ENCODE assay signal across 8 cellular contexts in genomic region chr5:139197710-139198669, GRCh38. TPM values are rescaled to one million over a fixed set of nuclear protein-coding genes. Genes with fewer than 3 reads are reported as not detected.
A peak's percentile ranks its signal among the peaks of the same experiment; 100 is the strongest.
DNase-seq lines count a peak whose midpoint lies in the region; ATAC-seq and TF ChIP-seq lines count a peak whose summit lies in the region.

TSS of gene SIL1 (minus strand) at chr5:139198368. CDS start at chr5:139127843, 70,525 bp downstream.

- H3K9me3 ChIP-seq in prostate gland = no peaks in the 10 kb centered on the region

- peak within 1 kb of the TSS; percentile 56 to 64 for H3K4me3 ChIP-seq in prostate gland

- 1% methylated on average over 51 of the region's 61 CpGs for WGBS in prostate gland

- no peaks in the 10 kb centered on the region for H3K36me3 ChIP-seq in prostate gland

- ATAC-seq in GM18502 (IDR thresholded peaks at IDR 0.05; ENCODE audit: poor library complexity, unreplicated experiment) (peak; percentile 96), HG02943 (IDR thresholded peaks at IDR 0.05; ENCODE audit: low read depth, unreplicated experiment) (peak; percentile 89), left ventricle myocardium superior (peak; percentile 99)

- peak in 2 of 4 experiments; percentile 17 to 33 for TF ChIP-seq CTCF in prostate gland (IDR thresholded peaks at IDR 0.05)

- peak; percentile 90 for TF ChIP-seq POLR2A in prostate gland (IDR thresholded peaks at IDR 0.05)

- H3K27ac ChIP-seq in angular gyrus (ENCODE audit: low read depth, low read length) = peak within 1 kb of the TSS; percentile 83
- H3K27ac ChIP-seq in prostate gland = peak within 1 kb of the TSS; percentile 87 to 92

- H3K27me3 ChIP-seq in prostate gland (replicated peaks; ENCODE audit: insufficient read depth) = no peaks in the 10 kb centered on the region

- DNase-seq in NCI-H187 treated with DMSO at 0.1 percent for 48 hours (lab: John Stamatoyannopoulos, UW) (peak; percentile 46), T-helper 2 cell (peak; percentile 88 to 98 (median 97)), left ventricle myocardium superior (peak; percentile 99), prostate gland (ENCODE audit: low spot score) (peak; percentile 97), ureter (ENCODE audit: low spot score) (peak; percentile 97)

- intact Hi-C loops in left ventricle myocardium superior (cut with micrococcal nuclease) (no loop called here), prostate gland (cut with DNase I) (no loop called here)

- no peaks in the 10 kb centered on the region for H3K4me1 ChIP-seq in prostate gland (replicated peaks)

RNA-seq across cellular contexts. Expression of gene SIL1, which starts in this region (rescaled TPM):
- total RNA-seq in left ventricle myocardium superior (46.0 TPM), prostate gland (10 to 100 TPM; 69.9 to 75.6 TPM), ureter (83.0 TPM)

Comparison
In these comparisons a context has a peak if more than half of its experiments do, and no peak if none do; other contexts are left out.
1. Peak in every context shown above with its lines: DNase-seq, ATAC-seq, H3K4me3 ChIP-seq and H3K27ac ChIP-seq.
2. DNase-seq: peak in every context shown above with its lines; median percentile 99 in left ventricle myocardium superior; 97 in T-helper 2 cell; 97 in prostate gland; 97 in ureter; 46 in NCI-H187 treated with DMSO at 0.1 percent for 48 hours.